Comparison of ENCODE assay signal across 26 cellular contexts in the genomic region with DNA sequence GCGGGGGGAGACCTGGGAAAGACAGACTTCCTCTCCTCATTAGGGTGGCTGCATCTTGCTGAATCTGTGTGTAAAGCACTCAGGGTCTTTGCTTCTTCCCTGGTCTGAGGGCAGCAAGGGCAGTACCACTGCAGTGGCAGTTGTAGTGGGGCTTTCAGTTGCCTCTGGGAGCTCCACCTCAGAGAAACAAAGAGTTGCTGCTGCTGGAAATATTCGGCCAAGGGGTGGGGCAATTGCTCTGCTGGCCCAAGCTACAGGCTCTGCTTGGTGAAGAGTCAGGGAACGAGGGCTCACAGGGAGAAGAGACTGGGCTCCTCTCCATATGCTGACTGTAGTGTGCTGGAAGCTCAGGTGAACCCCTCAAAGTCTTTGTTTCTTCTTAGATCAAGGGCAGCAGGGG. TPM values are rescaled to one million over a fixed set of nuclear protein-coding genes. Genes with fewer than 3 reads are reported as not detected.
"Had no signal": no experiment of that assay in that cellular context is flagged by ENCODE, and none has a peak within 500 bp of the region (broad histone marks: within the 10 kb centered on the region; RNA-seq: fewer than 3 reads in every experiment).

No MANE protein-coding gene starts in this region.

- H3K27me3 ChIP-seq: colonic mucosa, esophagus muscularis mucosa, foreskin keratinocyte, gastroesophageal sphincter, heart left ventricle, hepatocyte, testis, tibial artery had no signal

- H3K9me3 ChIP-seq: colonic mucosa, esophagus muscularis mucosa, gastroesophageal sphincter, testis had no signal

- H3K4me2 ChIP-seq: hepatocyte, smooth muscle cell had no signal

- FAIRE-seq: endothelial cell of umbilical vein, kidney had no signal

- H3K36me3 ChIP-seq: colonic mucosa, esophagus muscularis mucosa, gastroesophageal sphincter, heart left ventricle, tibial artery had no signal

- H3K27me3 Mint-ChIP-seq: dendritic cell treated with granulocyte-macrophage colony-stimulating factor and Interleukin-4, amounts not matched to agents 40 ng/mL and 50 ng/mL, for 4 days; memory B cell; progenitor cell of endocrine pancreas; stimulated activated memory B cell treated with anti-CD40 and anti-IgM and Interleukin-4, amounts not matched to agents 10 μg/mL and 1 μg/mL and 100 μg/mL, for 72 hours; type B pancreatic cell had no signal

- ATAC-seq: foreskin keratinocyte; gastroesophageal sphincter; heart left ventricle; left lobe of liver; natural killer cell; sciatic nerve; stimulated activated memory B cell treated with anti-CD40 and anti-IgM and Interleukin-4, amounts not matched to agents 10 μg/mL and 1 μg/mL and 100 μg/mL, for 72 hours; stimulated activated naive CD8-positive, alpha-beta T cell treated with anti-CD3 and anti-CD28 coated beads, Interleukin-15, Interleukin-2, amounts not matched to agents 100 U/mL and 50 U/mL, for 24 hours had no signal

- H3K27ac Mint-ChIP-seq: dendritic cell treated with granulocyte-macrophage colony-stimulating factor and Interleukin-4, amounts not matched to agents 40 ng/mL and 50 ng/mL, for 4 days; memory B cell; natural killer cell; progenitor cell of endocrine pancreas; stimulated activated memory B cell treated with anti-CD40 and anti-IgM and Interleukin-4, amounts not matched to agents 10 μg/mL and 1 μg/mL and 100 μg/mL, for 72 hours; type B pancreatic cell had no signal

- H3K4me1 ChIP-seq: colonic mucosa, esophagus muscularis mucosa, foreskin keratinocyte, gastroesophageal sphincter, heart left ventricle, parathyroid adenoma, testis, tibial artery had no signal

- H3K9ac ChIP-seq: parathyroid adenoma had no signal

- DNase-seq: colonic mucosa; effector CD8-positive, alpha-beta T cell; foreskin keratinocyte; heart left ventricle; kidney; natural killer cell; stimulated activated CD4-positive, alpha-beta T cell treated with anti-CD3 and anti-CD28 coated beads, Interleukin-2, amount 100 ng/mL, for 24 hours; stimulated activated CD4-positive, alpha-beta T cell treated with anti-CD3 and anti-CD28 coated beads, Interleukin-4, amount 100 ng/mL, for 24 hours; stimulated activated naive CD8-positive, alpha-beta T cell treated with anti-CD3 and anti-CD28 coated beads, Interleukin-15, Interleukin-2, amounts not matched to agents 100 U/mL and 50 U/mL, for 24 hours; substantia nigra; testis; tibial artery had no signal

- H3K4me1 Mint-ChIP-seq: memory B cell; natural killer cell; stimulated activated memory B cell treated with anti-CD40 and anti-IgM and Interleukin-4, amounts not matched to agents 10 μg/mL and 1 μg/mL and 100 μg/mL, for 72 hours had no signal

- H3K4me3 Mint-ChIP-seq: dendritic cell treated with granulocyte-macrophage colony-stimulating factor and Interleukin-4, amounts not matched to agents 40 ng/mL and 50 ng/mL, for 4 days; memory B cell; natural killer cell; stimulated activated memory B cell treated with anti-CD40 and anti-IgM and Interleukin-4, amounts not matched to agents 10 μg/mL and 1 μg/mL and 100 μg/mL, for 72 hours; type B pancreatic cell had no signal

- H2AFZ ChIP-seq: hepatocyte, parathyroid adenoma had no signal

- H3K79me2 ChIP-seq: hepatocyte, parathyroid adenoma had no signal

- H3K36me3 Mint-ChIP-seq: memory B cell; stimulated activated memory B cell treated with anti-CD40 and anti-IgM and Interleukin-4, amounts not matched to agents 10 μg/mL and 1 μg/mL and 100 μg/mL, for 72 hours; type B pancreatic cell had no signal

- H3K4me3 ChIP-seq: colonic mucosa, esophagus muscularis mucosa, gastroesophageal sphincter, heart left ventricle, hepatocyte, lung, smooth muscle cell, testis, tibial artery had no signal

- H3K27ac ChIP-seq: colonic mucosa, esophagus muscularis mucosa, foreskin keratinocyte, gastroesophageal sphincter, heart left ventricle, hepatocyte, parathyroid adenoma, testis, tibial artery had no signal

RNA-seq across cellular contexts. Expression of gene POSTN, which starts 52.5 kb away (rescaled TPM):
- total RNA-seq: natural killer cell had no signal
